In genomic region chr20:62145688-62146018, GRCh38 we compare ENCODE assay signal across 16 cellular contexts. TPM values are rescaled to one million over a fixed set of nuclear protein-coding genes. Genes with fewer than 3 reads are reported as not detected.
A peak's percentile ranks its signal among the peaks of the same experiment; 100 is the strongest.
DNase-seq lines count a peak whose midpoint lies in the region; ATAC-seq and TF ChIP-seq lines count a peak whose summit lies in the region.
"Had no signal": no experiment of that assay in that cellular context is flagged by ENCODE, and none has a peak within 500 bp of the region (broad histone marks: within the 10 kb centered on the region; RNA-seq: fewer than 3 reads in every experiment).

No MANE protein-coding gene starts in this region.

- H3K27ac Mint-ChIP-seq in activated naive CD4-positive, alpha-beta T cell treated with anti-CD3 and anti-CD28 coated beads, Interleukin-2, amount 10 ng/mL, durations not matched to agents 7 days and 5 days, result no peak overlapping the region
- no peak overlapping the region for H3K27ac Mint-ChIP-seq in activated naive CD4-positive, alpha-beta T cell treated with anti-CD3 and anti-CD28 coated beads, Interleukin-2, amount 50 U/mL, for 72 hours
- H3K27ac Mint-ChIP-seq in immature natural killer cell, result peak overlapping the region; percentile 1 to 89 (median 64)
- H3K27ac Mint-ChIP-seq in progenitor cell of endocrine pancreas, result no peak overlapping the region

- H3K4me3 Mint-ChIP-seq in activated naive CD4-positive, alpha-beta T cell treated with anti-CD3 and anti-CD28 coated beads, Interleukin-2, amount 10 ng/mL, durations not matched to agents 7 days and 5 days, result peak overlapping the region; percentile 82
- H3K4me3 Mint-ChIP-seq in immature natural killer cell (peak overlapping the region; percentile 82 to 90 (median 84)), progenitor cell of endocrine pancreas (ENCODE audit: low read depth) (peak overlapping the region; percentile 84)

- CTCF ChIA-PET in activated naive CD4-positive, alpha-beta T cell treated with anti-CD3 and anti-CD28 coated beads, Interleukin-2, amount 10 ng/mL, durations not matched to agents 7 days and 5 days (lab: Charles Lee), result no interaction called here

- peaks cover 9% of the 10 kb centered on the region for H3K36me3 Mint-ChIP-seq in activated naive CD4-positive, alpha-beta T cell treated with anti-CD3 and anti-CD28 coated beads, Interleukin-2, amount 10 ng/mL, durations not matched to agents 7 days and 5 days
- peaks cover 9 to 26% of the 10 kb centered on the region in 2 donors for H3K36me3 Mint-ChIP-seq in activated naive CD4-positive, alpha-beta T cell treated with anti-CD3 and anti-CD28 coated beads, Interleukin-2, amount 50 U/mL, for 72 hours
- H3K36me3 Mint-ChIP-seq in immature natural killer cell (peaks cover 0 to 3% (median 0%) of the 10 kb centered on the region in 3 donors), progenitor cell of endocrine pancreas (ENCODE audit: insufficient read depth) (peaks cover 2% of the 10 kb centered on the region)

- no peak for DNase-seq in activated naive CD4-positive, alpha-beta T cell treated with anti-CD3 and anti-CD28 coated beads, Interleukin-2, amount 10 ng/mL, durations not matched to agents 7 days and 5 days
- DNase-seq in activated naive CD4-positive, alpha-beta T cell treated with anti-CD3 and anti-CD28 coated beads, Interleukin-2, amount 50 U/mL, for 72 hours (ENCODE audit: low spot score in 2 of 2), result no peak
- DNase-seq in immature natural killer cell (no peak), progenitor cell of endocrine pancreas (ENCODE audit: low spot score, unreplicated experiment) (no peak), NCI-H446 treated with DMSO at 0.1 percent for 48 hours (lab: John Stamatoyannopoulos, UW) (no peak), GM13976 (ENCODE audit: low spot score) (no peak), SW480 (ENCODE audit: low spot score) (no peak)
- DNase-seq: activated CD4-positive, alpha-beta T cell treated with anti-CD3 and anti-CD28 coated beads for 1 hour; activated T-cell treated with anti-CD3 and anti-CD28 coated beads, Interleukin-2, amount 50 U/mL, for 1 hour; DMS 273 treated with DMSO at 0.1 percent for 48 hours; left ventricle myocardium superior; NCI-H748 treated with DMSO at 0.1 percent for 48 hours; Peyer's patch; stimulated activated CD4-positive, alpha-beta T cell treated with anti-CD3 and anti-CD28 coated beads, Interleukin-4, amount 100 ng/mL, for 4 hours; upper lobe of left lung had no signal

- peak overlapping the region; percentile 99; the same call in 1 of the 2 replicates for H3K27ac ChIP-seq in VCaP
- H3K27ac ChIP-seq: Peyer's patch, upper lobe of left lung had no signal

- H3K27me3 Mint-ChIP-seq in activated naive CD4-positive, alpha-beta T cell treated with anti-CD3 and anti-CD28 coated beads, Interleukin-2, amount 10 ng/mL, durations not matched to agents 7 days and 5 days, result no peaks in the 10 kb centered on the region
- H3K27me3 Mint-ChIP-seq in immature natural killer cell (ENCODE audit: low read depth in 3 of 3), result peaks cover 7 to 24% (median 17%) of the 10 kb centered on the region in 3 donors
- no peaks in the 10 kb centered on the region for H3K27me3 Mint-ChIP-seq in progenitor cell of endocrine pancreas

- no peak for ATAC-seq in activated naive CD4-positive, alpha-beta T cell treated with anti-CD3 and anti-CD28 coated beads, Interleukin-2, amount 50 U/mL, for 72 hours
- ATAC-seq: left ventricle myocardium superior had no signal

- no peaks in the 10 kb centered on the region for H3K9me3 Mint-ChIP-seq in activated naive CD4-positive, alpha-beta T cell treated with anti-CD3 and anti-CD28 coated beads, Interleukin-2, amount 10 ng/mL, durations not matched to agents 7 days and 5 days
- H3K9me3 Mint-ChIP-seq in activated naive CD4-positive, alpha-beta T cell treated with anti-CD3 and anti-CD28 coated beads, Interleukin-2, amount 50 U/mL, for 72 hours, result no peaks in the 10 kb centered on the region
- peaks cover 0 to 1% (median 0%) of the 10 kb centered on the region in 6 donors for H3K9me3 Mint-ChIP-seq in immature natural killer cell
- H3K9me3 Mint-ChIP-seq in progenitor cell of endocrine pancreas (ENCODE audit: low read depth), result no peaks in the 10 kb centered on the region

- TF ChIP-seq CTCF in VCaP (conservative IDR thresholded peaks at IDR 0.05) (no peak), progenitor cell of endocrine pancreas (IDR thresholded peaks at IDR 0.05; ENCODE audit: unreplicated experiment) (no peak), GM13976 (IDR thresholded peaks at IDR 0.05; ENCODE audit: borderline replicate concordance, control extremely low read depth, extremely low read depth, insufficient read depth, missing control alignments) (no peak)

- peaks cover 37% of the 10 kb centered on the region for H3K4me1 Mint-ChIP-seq in activated naive CD4-positive, alpha-beta T cell treated with anti-CD3 and anti-CD28 coated beads, Interleukin-2, amount 10 ng/mL, durations not matched to agents 7 days and 5 days
- peaks cover 37 to 39% of the 10 kb centered on the region in 2 donors for H3K4me1 Mint-ChIP-seq in immature natural killer cell
- H3K4me1 Mint-ChIP-seq in progenitor cell of endocrine pancreas (ENCODE audit: low read depth), result peaks cover 27% of the 10 kb centered on the region

- in situ Hi-C loops in GM13976 (cut with MboI; ENCODE audit: low sequenced_read_pairs, unreplicated experiment), result loop anchor here (10.0 kb wide), 1 partner anchor 131 kb away; no protein-coding TSS in a partner anchor

RNA-seq across cellular contexts. Expression of gene SS18L1, which starts 2.1 kb away (rescaled TPM):
- 10 to 100 TPM; 21.7 to 52.4 TPM for total RNA-seq in activated naive CD4-positive, alpha-beta T cell treated with anti-CD3 and anti-CD28 coated beads, Interleukin-2, amount 50 U/mL, for 72 hours
- under 1 TPM in 2 of 3 donors, not detected in 1; 0.39 to 0.68 TPM for polyA plus RNA-seq in immature natural killer cell
- total RNA-seq in progenitor cell of endocrine pancreas, result 29.8 and 32.0 TPM in 2 replicates

RNA-seq across cellular contexts. Expression of gene PSMA7, which starts 2.5 kb away (rescaled TPM):
- total RNA-seq in activated naive CD4-positive, alpha-beta T cell treated with anti-CD3 and anti-CD28 coated beads, Interleukin-2, amount 50 U/mL, for 72 hours, result 100 to 1,000 TPM; 253 to 333 TPM
- 100 to 1,000 TPM; 497 to 643 (median 622) TPM for polyA plus RNA-seq in immature natural killer cell
- 221 and 234 TPM in 2 replicates for total RNA-seq in progenitor cell of endocrine pancreas

RNA-seq across cellular contexts. Expression of gene LSM14B, which starts 23.4 kb away (rescaled TPM):
- total RNA-seq in activated naive CD4-positive, alpha-beta T cell treated with anti-CD3 and anti-CD28 coated beads, Interleukin-2, amount 50 U/mL, for 72 hours, result 10 to 100 TPM; 34.3 to 35.6 TPM
- polyA plus RNA-seq in immature natural killer cell, result 1 to 10 TPM in 2 of 3 donors, under 1 TPM in 1; 0.19 to 1.9 (median 1.4) TPM
- 81.1 and 84.3 TPM in 2 replicates for total RNA-seq in progenitor cell of endocrine pancreas

RNA-seq across cellular contexts. Expression of gene MTG2, which starts 37.2 kb away (rescaled TPM):
- total RNA-seq in activated naive CD4-positive, alpha-beta T cell treated with anti-CD3 and anti-CD28 coated beads, Interleukin-2, amount 50 U/mL, for 72 hours, result 10 to 100 TPM; 33.9 to 39.5 TPM
- polyA plus RNA-seq in immature natural killer cell, result 10 to 100 TPM; 14.5 to 19.6 (median 15.3) TPM
- total RNA-seq in progenitor cell of endocrine pancreas, result 30.4 and 31.6 TPM in 2 replicates

Comparison
In these comparisons a context has a peak if more than half of its experiments do, and no peak if none do; other contexts are left out.
1. H3K27ac Mint-ChIP-seq: peak in immature natural killer cell (6 of 6); none in activated naive CD4-positive, alpha-beta T cell treated with anti-CD3 and anti-CD28 coated beads, Interleukin-2, amount 10 ng/mL, durations not matched to agents 7 days and 5 days (single experiment), activated naive CD4-positive, alpha-beta T cell treated with anti-CD3 and anti-CD28 coated beads, Interleukin-2, amount 50 U/mL, for 72 hours (0 of 2) and progenitor cell of endocrine pancreas (single experiment).
2. Peak in every context shown above with its lines, with median percentiles within 50 percentile points of each other: H3K4me3 Mint-ChIP-seq.